ENCODE assay signal across 24 cellular contexts in genomic region chr3:127711021-127711420, GRCh38. TPM values are rescaled to one million over a fixed set of nuclear protein-coding genes. Genes with fewer than 3 reads are reported as not detected.
DNase-seq lines count a peak whose midpoint lies in the region; ATAC-seq, FAIRE-seq and TF ChIP-seq lines count a peak whose summit lies in the region.
"Had no signal": no experiment of that assay in that cellular context is flagged by ENCODE, and none has a peak within 500 bp of the region (broad histone marks: within the 10 kb centered on the region; RNA-seq: fewer than 3 reads in every experiment).

No MANE protein-coding gene starts in this region.

- no peak overlapping the region for H4K91ac ChIP-seq in H9 (ENCODE audit: insufficient read length, low read depth, low read length)

- H3K56ac ChIP-seq in H9 (ENCODE audit: insufficient read length, low read depth, low read length): no peak overlapping the region

- H3K79me2 ChIP-seq in H9 (ENCODE audit: insufficient read depth, low read length) (no peaks in the 10 kb centered on the region), keratinocyte (ENCODE audit: control insufficient read depth, insufficient read depth, low read length) (no peaks in the 10 kb centered on the region)

- H3K9me1 ChIP-seq in keratinocyte (ENCODE audit: control insufficient read depth, extremely low read depth, insufficient read depth, low read length): no peaks in the 10 kb centered on the region

- H2BK15ac ChIP-seq in H9 (ENCODE audit: low read depth, low read length): no peak overlapping the region

- no peak overlapping the region for H3K4ac ChIP-seq in H9 (ENCODE audit: low read depth, low read length)

- H3K4me3 Mint-ChIP-seq in H9 (no peak overlapping the region), WTC11 (no peak overlapping the region)
- H3K4me3 Mint-ChIP-seq: activated CD4-positive, alpha-beta memory T cell treated with anti-CD3 and anti-CD28 coated beads, Interleukin-2, amount 10 ng/mL, durations not matched to agents 7 days and 5 days; B cell; stimulated activated naive B cell treated with anti-CD40 and anti-IgM and Interleukin-4, amounts not matched to agents 10 μg/mL and 1 μg/mL and 100 μg/mL, for 72 hours; T-helper 2 cell treated with Interferon-gamma antibody and Interleukin-4, amounts not matched to agents 5 μg/mL and 100 μg/mL, for 36 hours had no signal

- H4K8ac ChIP-seq in H9 (replicated peaks; ENCODE audit: insufficient read length, low read depth, low read length): no peak overlapping the region

- H3K14ac ChIP-seq in H9 (ENCODE audit: insufficient read depth, low read length): no peak overlapping the region

- H2BK20ac ChIP-seq in H9 (ENCODE audit: low read depth, low read length, poor library complexity, severe bottlenecking): no peak overlapping the region

- CTCF ChIA-PET in WTC11 (lab: Charles Lee): interaction anchor here (0.8 to 1.9 kb wide), 5 partner anchors 14 to 136 kb away, joined by 3 to 10 read pairs (median 5); no protein-coding TSS in a partner anchor

- ATAC-seq in WTC11: no peak
- ATAC-seq: stimulated activated naive B cell treated with anti-CD40 and anti-IgM and Interleukin-4, amounts not matched to agents 10 μg/mL and 1 μg/mL and 100 μg/mL, for 72 hours had no signal

- H3K9ac ChIP-seq in H9 (ENCODE audit: extremely low read depth, insufficient read length, low read length): no peak overlapping the region
- no peak overlapping the region for H3K9ac ChIP-seq in keratinocyte (ENCODE audit: control insufficient read depth, extremely low read depth, insufficient read depth, low read length)
- H3K9ac ChIP-seq: SK-N-SH had no signal

- no peak overlapping the region for H2BK5ac ChIP-seq in H9 (ENCODE audit: insufficient read length, low read length)

- H3K36me3 Mint-ChIP-seq in H9 (ENCODE audit: insufficient read depth in 1 of 3, low read depth in 3 of 3): no peaks in the 10 kb centered on the region
- H3K36me3 Mint-ChIP-seq in WTC11: no peaks in the 10 kb centered on the region

- dilution Hi-C loops in keratinocyte (cut with MboI; ENCODE audit: extremely low pct_ligation_motif_present, low sequenced_read_pairs): no loop called here

- no peaks in the 10 kb centered on the region for H3K79me1 ChIP-seq in H9 (ENCODE audit: insufficient read depth, low read depth, low read length, poor library complexity, severe bottlenecking)

- peaks cover 22% of the 10 kb centered on the region for H3K27me3 Mint-ChIP-seq in H9 (ENCODE audit: low read depth)
- no peaks in the 10 kb centered on the region; the same call in 1 of the 2 replicates for H3K27me3 Mint-ChIP-seq in WTC11 (ENCODE audit: low read depth)
- H3K27me3 Mint-ChIP-seq: activated CD4-positive, alpha-beta memory T cell treated with anti-CD3 and anti-CD28 coated beads, Interleukin-2, amount 10 ng/mL, durations not matched to agents 7 days and 5 days; B cell; stimulated activated naive B cell treated with anti-CD40 and anti-IgM and Interleukin-4, amounts not matched to agents 10 μg/mL and 1 μg/mL and 100 μg/mL, for 72 hours had no signal

- no peak overlapping the region for H3K23ac ChIP-seq in H9 (ENCODE audit: insufficient read length, low read depth, low read length)

- FAIRE-seq in keratinocyte (lab: Jason Lieb, UNC): no peak

- H3K36me3 ChIP-seq in keratinocyte (ENCODE audit: control insufficient read depth in 2 of 2, extremely low read depth in 1 of 2, insufficient read depth in 2 of 2, low read length in 2 of 2) (peaks cover 7 to 8% of the 10 kb centered on the region in 2 experiments), spleen (peaks cover 0 to 15% (median 0%) of the 10 kb centered on the region in 6 donors)

- H2BK12ac ChIP-seq in H9 (ENCODE audit: insufficient read length, low read depth, low read length): no peak overlapping the region

- POLR2A ChIA-PET in WTC11 (lab: Charles Lee): no interaction called here

- H3K27ac ChIP-seq in H9 (ENCODE audit: insufficient read length, low read depth, low read length): no peak overlapping the region
- H3K27ac ChIP-seq in keratinocyte (ENCODE audit: control insufficient read depth, insufficient read depth, low read length): no peak overlapping the region
- peak overlapping the region in 7 of 8 donors; percentile 15 to 90 (median 76) for H3K27ac ChIP-seq in spleen

- H3K4me3 ChIP-seq in keratinocyte (ENCODE audit: control insufficient read depth in 2 of 3, extremely low read depth in 1 of 3, insufficient read depth in 2 of 3, low read depth in 1 of 3, low read length in 3 of 3) (no peak overlapping the region), spleen (no peak overlapping the region)
- H3K4me3 ChIP-seq: lung had no signal

- H3K4me1 ChIP-seq in H9 (ENCODE audit: insufficient read depth, low read length): peaks cover 4% of the 10 kb centered on the region; the same call in 1 of the 2 replicates
- peaks cover 13% of the 10 kb centered on the region for H3K4me1 ChIP-seq in keratinocyte (ENCODE audit: control insufficient read depth, extremely low read depth, insufficient read depth, low read length)
- H3K4me1 ChIP-seq in spleen: peaks cover 3 to 98% (median 57%) of the 10 kb centered on the region in 6 donors

- intact Hi-C loops in spleen (cut with DNase I; ENCODE audit: low total_unique reads): no loop called here

- H3K4me2 ChIP-seq in H9 (ENCODE audit: insufficient read depth, insufficient read length, low read length) (no peak overlapping the region), keratinocyte (ENCODE audit: control insufficient read depth, extremely low read depth, insufficient read depth, low read depth, low read length) (peak overlapping the region; percentile 20)
- H3K4me2 ChIP-seq: SK-N-SH had no signal

- H4K20me1 ChIP-seq in H9 (ENCODE audit: control insufficient read depth, insufficient read depth, insufficient read length) (no peaks in the 10 kb centered on the region), keratinocyte (ENCODE audit: control insufficient read depth, extremely low read depth, insufficient read depth, low read length) (no peaks in the 10 kb centered on the region)

- H3K23me2 ChIP-seq in H9 (ENCODE audit: insufficient read length, low read depth, low read length, poor library complexity, severe bottlenecking): no peaks in the 10 kb centered on the region

- no peak overlapping the region for H3T11ph ChIP-seq in H9 (ENCODE audit: low read length)

- H3K27me3 ChIP-seq in H9 (ENCODE audit: insufficient read depth, low read length) (no peaks in the 10 kb centered on the region), keratinocyte (ENCODE audit: control insufficient read depth, extremely low read depth, insufficient read depth, low read length) (no peaks in the 10 kb centered on the region), spleen (replicated peaks in 1 of 7) (no peaks in the 10 kb centered on the region)

- H3K9me3 ChIP-seq in H9 (ENCODE audit: control insufficient read depth, low read depth, low read length) (no peaks in the 10 kb centered on the region), keratinocyte (ENCODE audit: control insufficient read depth, low read depth, low read length) (no peaks in the 10 kb centered on the region), spleen (no peaks in the 10 kb centered on the region)
- H3K9me3 ChIP-seq: SK-N-SH had no signal

- no peak overlapping the region for H3K18ac ChIP-seq in H9 (ENCODE audit: insufficient read length, low read depth, low read length)

- H3K4me1 Mint-ChIP-seq in H9: peaks cover 29 to 38% of the 10 kb centered on the region in 2 experiments
- H3K4me1 Mint-ChIP-seq in WTC11: peaks cover 35% of the 10 kb centered on the region
- H3K4me1 Mint-ChIP-seq: activated CD4-positive, alpha-beta memory T cell treated with anti-CD3 and anti-CD28 coated beads, Interleukin-2, amount 10 ng/mL, durations not matched to agents 7 days and 5 days; B cell had no signal

- H2BK120ac ChIP-seq in H9 (ENCODE audit: low read depth, low read length, poor library complexity, severe bottlenecking): no peak overlapping the region

- no peak overlapping the region for H4K5ac ChIP-seq in H9 (ENCODE audit: insufficient read length, low read depth, low read length)

- H3K27ac Mint-ChIP-seq in H9 (peak overlapping the region in 1 of 3 experiments; percentile 63; a peak in 1 of 7 replicates), WTC11 (no peak overlapping the region)
- H3K27ac Mint-ChIP-seq: activated CD4-positive, alpha-beta memory T cell treated with anti-CD3 and anti-CD28 coated beads, Interleukin-2, amount 10 ng/mL, durations not matched to agents 7 days and 5 days; B cell; T-helper 2 cell treated with Interferon-gamma antibody and Interleukin-4, amounts not matched to agents 5 μg/mL and 100 μg/mL, for 36 hours had no signal

- H3K9me3 Mint-ChIP-seq in H9 (no peaks in the 10 kb centered on the region), WTC11 (no peaks in the 10 kb centered on the region)
- H3K9me3 Mint-ChIP-seq: activated CD4-positive, alpha-beta memory T cell treated with anti-CD3 and anti-CD28 coated beads, Interleukin-2, amount 10 ng/mL, durations not matched to agents 7 days and 5 days; stimulated activated naive B cell treated with anti-CD40 and anti-IgM and Interleukin-4, amounts not matched to agents 10 μg/mL and 1 μg/mL and 100 μg/mL, for 72 hours; T-helper 2 cell treated with Interferon-gamma antibody and Interleukin-4, amounts not matched to agents 5 μg/mL and 100 μg/mL, for 36 hours had no signal

- DNase-seq in H9 (peak; percentile 11), WTC11 (ENCODE audit: low spot score) (no peak), keratinocyte (ENCODE audit: low read depth, low spot score) (no peak), spleen (peak; percentile 68), hypothalamus (lab: John Stamatoyannopoulos, UW) (no peak), AG08396 (ENCODE audit: low spot score) (no peak), iPS-NIHi11 (ENCODE audit: low spot score) (no peak)
- DNase-seq: activated CD4-positive, alpha-beta memory T cell treated with anti-CD3 and anti-CD28 coated beads, Interleukin-2, amount 10 ng/mL, durations not matched to agents 7 days and 5 days; activated CD4-positive, CD25-positive, alpha-beta regulatory T cell; activated naive CD4-positive, alpha-beta T cell treated with anti-CD3 and anti-CD28 coated beads, Interleukin-2, amount 50 U/mL, for 16 hours; EL; glutamatergic neuron; HCEC 1CT; NCI-H1105; NCI-H2081 treated with DMSO at 0.1 percent for 48 hours; NCI-H510A; NK-92 treated with Interleukin-12 subunit alpha and Interleukin-12 subunit beta, amount 100 ng/mL, for 24 hours; SK-N-SH; stimulated activated CD4-positive, alpha-beta T cell treated with anti-CD3 and anti-CD28 coated beads, Interleukin-2, amount 100 ng/mL, for 24 hours; stimulated activated naive B cell treated with anti-CD40 and anti-IgM and Interleukin-4, amounts not matched to agents 10 μg/mL and 1 μg/mL and 100 μg/mL, for 72 hours; trophoblast cell had no signal

- no CpG with 5 or more reads among the region's 10 CpGs for WGBS in H9 (ENCODE audit: extremely low coverage, insufficient read length, low lambda C conversion rate)
- WGBS in spleen, 5 donors: 64 to 71% (median 68%) methylated on average over 5 to 10 of the region's 10 CpGs

- no peak overlapping the region for H2AK5ac ChIP-seq in H9 (ENCODE audit: insufficient read length, low read length)

- H2AFZ ChIP-seq in H9 (ENCODE audit: low read length): no peak overlapping the region
- no peak overlapping the region for H2AFZ ChIP-seq in keratinocyte (ENCODE audit: control insufficient read depth, low read length)

- no peak for TF ChIP-seq CTCF in H9 (conservative IDR thresholded peaks at IDR 0.05)
- TF ChIP-seq CTCF in WTC11 (IDR thresholded peaks at IDR 0.05): no peak
- TF ChIP-seq CTCF in keratinocyte (optimal IDR thresholded peaks at IDR 0.05 in 1 of 3, IDR thresholded peaks at IDR 0.05 in 1 of 3, conservative IDR thresholded peaks at IDR 0.05 in 1 of 3; ENCODE audit: extremely low read depth in 1 of 3, insufficient read depth in 2 of 3, low read length in 3 of 3): no peak
- TF ChIP-seq CTCF in spleen (IDR thresholded peaks at IDR 0.05 in 8 of 11, conservative IDR thresholded peaks at IDR 0.05 in 3 of 11): no peak

- no peak for TF ChIP-seq POLR2A in spleen (IDR thresholded peaks at IDR 0.05)

RNA-seq across cellular contexts. Expression of gene ABTB1, which starts 38.3 kb away (rescaled TPM):
- total RNA-seq in H9 (2021) (3.9 and 6.2 TPM in 2 replicates), WTC11 (2021) (9.3 to 12.5 TPM (median 9.9 TPM) in 3 replicates), spleen (100 to 1,000 TPM in 6 of 7 donors, 10 to 100 TPM in 1; 91.9 to 172 (median 152) TPM)
- polyA plus RNA-seq in keratinocyte (11.6 to 15.2 TPM (median 13.7 TPM) in 3 replicates), spleen (100 to 1,000 TPM in 2 of 3 donors, 10 to 100 TPM in 1; 57.9 to 156 (median 138) TPM)
- 7.0 TPM for polyA plus RNA-seq in keratinocyte (2011; ENCODE audit: low read depth)
- polyA plus RNA-seq in keratinocyte (2011; cell fraction: cytosol; rRNA removed): 5.4 and 12.1 TPM in 2 replicates
- polyA plus RNA-seq in keratinocyte (2011; cell fraction: nucleus; rRNA removed): 34.4 and 39.2 TPM in 2 replicates
- 11.3 and 11.7 TPM in 2 replicates for polyA plus RNA-seq in keratinocyte (2012; ENCODE audit: low replicate concordance)
- polyA minus RNA-seq in keratinocyte: 12.9 to 26.2 TPM (median 19.6 TPM) in 3 replicates
- polyA minus RNA-seq in keratinocyte (2011; cell fraction: cytosol; rRNA and poly(A)+ RNA removed): 18.6 TPM
- 8.8 and 11.6 TPM in 2 replicates for polyA minus RNA-seq in keratinocyte (2011; cell fraction: nucleus; rRNA and poly(A)+ RNA removed)

Comparison
In these comparisons a context has a peak if more than half of its experiments do, and no peak if none do; other contexts are left out.
1. DNase-seq: peak in H9 (single experiment) and spleen (single experiment); none in WTC11 (single experiment), keratinocyte (single experiment), hypothalamus (0 of 51), AG08396 (single experiment) and iPS-NIHi11 (single experiment).
2. H3K27ac ChIP-seq: peak in spleen (7 of 8); none in H9 (single experiment) and keratinocyte (single experiment).